Comparison of ENCODE assay signal across 33 cellular contexts in genomic region chr7:1188720-1189294, GRCh38. TPM values are rescaled to one million over a fixed set of nuclear protein-coding genes. Genes with fewer than 3 reads are reported as not detected.
"Had no signal": no experiment of that assay in that cellular context is flagged by ENCODE, and none has a peak within 500 bp of the region (broad histone marks: within the 10 kb centered on the region; RNA-seq: fewer than 3 reads in every experiment).

No MANE protein-coding gene starts in this region.

- H3K36me3 Mint-ChIP-seq: activated CD4-positive, alpha-beta memory T cell treated with anti-CD3 and anti-CD28 coated beads for 36 hours; activated naive CD8-positive, alpha-beta T cell treated with anti-CD3 and anti-CD28 coated beads for 36 hours; immature natural killer cell; naive thymus-derived CD8-positive, alpha-beta T cell had no signal

- H3K9me3 ChIP-seq: heart left ventricle, suprapubic skin, tibial artery, upper lobe of right lung had no signal

- FAIRE-seq: astrocyte, endothelial cell of umbilical vein, kidney, TTC549 had no signal

- H3K9me3 Mint-ChIP-seq: activated CD4-positive, alpha-beta memory T cell treated with anti-CD3 and anti-CD28 coated beads for 36 hours; activated naive CD4-positive, alpha-beta T cell treated with anti-CD3 and anti-CD28 coated beads for 36 hours; activated naive CD8-positive, alpha-beta T cell treated with anti-CD3 and anti-CD28 coated beads for 36 hours; immature natural killer cell; naive thymus-derived CD8-positive, alpha-beta T cell had no signal

- H3K4me3 ChIP-seq: heart left ventricle, suprapubic skin, tibial artery, upper lobe of right lung had no signal

- H3K36me3 ChIP-seq: brain microvascular endothelial cell, heart left ventricle, suprapubic skin, tibial artery, upper lobe of right lung had no signal

- H3K27ac Mint-ChIP-seq: activated CD4-positive, alpha-beta memory T cell treated with anti-CD3 and anti-CD28 coated beads for 36 hours; activated naive CD4-positive, alpha-beta T cell treated with anti-CD3 and anti-CD28 coated beads for 36 hours; activated naive CD8-positive, alpha-beta T cell treated with anti-CD3 and anti-CD28 coated beads for 36 hours; activated T-cell treated with anti-CD3 and anti-CD28 coated beads, Interleukin-2, amount 50 U/mL, for 72 hours; immature natural killer cell had no signal

- ATAC-seq: activated T-cell treated with anti-CD3 and anti-CD28 coated beads, Interleukin-2, amount 50 U/mL, for 72 hours; foreskin keratinocyte; heart left ventricle; left colon; naive thymus-derived CD8-positive, alpha-beta T cell; right cardiac atrium; upper lobe of right lung had no signal

- DNase-seq: activated CD4-positive, alpha-beta memory T cell treated with anti-CD3 and anti-CD28 coated beads for 36 hours; activated CD4-positive, alpha-beta T cell treated with anti-CD3 and anti-CD28 coated beads for 4 hours; activated effector memory CD4-positive, alpha-beta T cell treated with anti-CD3 and anti-CD28 coated beads, Interleukin-2, amount 50 U/mL, for 16 hours; activated naive CD4-positive, alpha-beta T cell treated with anti-CD3 and anti-CD28 coated beads for 36 hours; activated naive CD8-positive, alpha-beta T cell treated with anti-CD3 and anti-CD28 coated beads for 36 hours; activated T-cell treated with anti-CD3 and anti-CD28 coated beads, Interleukin-2, amount 50 U/mL, for 72 hours; amniotic stem cell; brain microvascular endothelial cell; foreskin keratinocyte; heart left ventricle; hypothalamus; immature natural killer cell; kidney; left colon; mammary epithelial cell; midbrain; naive thymus-derived CD8-positive, alpha-beta T cell; posterior cingulate gyrus; right cardiac atrium; stimulated activated CD4-positive, alpha-beta T cell treated with anti-CD3 and anti-CD28 coated beads, Interleukin-2, amount 100 ng/mL, for 48 hours; T-helper 9 cell; tibial artery; upper lobe of right lung had no signal

- H3K4me1 Mint-ChIP-seq: neural crest cell had no signal

- H3K27ac ChIP-seq: brain microvascular endothelial cell, foreskin keratinocyte, heart left ventricle, suprapubic skin, tibial artery, upper lobe of right lung, VCaP had no signal

- H3K4me1 ChIP-seq: foreskin keratinocyte, suprapubic skin, tibial artery, upper lobe of right lung had no signal

- H3K4me3 Mint-ChIP-seq: activated CD4-positive, alpha-beta memory T cell treated with anti-CD3 and anti-CD28 coated beads for 36 hours; activated naive CD4-positive, alpha-beta T cell treated with anti-CD3 and anti-CD28 coated beads for 36 hours; activated naive CD8-positive, alpha-beta T cell treated with anti-CD3 and anti-CD28 coated beads for 36 hours; activated T-cell treated with anti-CD3 and anti-CD28 coated beads, Interleukin-2, amount 50 U/mL, for 72 hours; immature natural killer cell; naive thymus-derived CD8-positive, alpha-beta T cell; neural crest cell had no signal

RNA-seq across cellular contexts. Expression of gene UNCX, which starts 43.9 kb away (rescaled TPM):
- total RNA-seq: activated CD4-positive, alpha-beta memory T cell treated with anti-CD3 and anti-CD28 coated beads for 36 hours; activated naive CD4-positive, alpha-beta T cell treated with anti-CD3 and anti-CD28 coated beads for 36 hours; activated naive CD8-positive, alpha-beta T cell treated with anti-CD3 and anti-CD28 coated beads for 36 hours; activated T-cell treated with anti-CD3 and anti-CD28 coated beads, Interleukin-2, amount 50 U/mL, for 72 hours; astrocyte; cardiac septum; endothelial cell of umbilical vein; foreskin keratinocyte; heart left ventricle; left colon; liver; mammary epithelial cell; naive thymus-derived CD8-positive, alpha-beta T cell; omental fat pad; right cardiac atrium; suprapubic skin; upper lobe of right lung had no signal
- polyA plus RNA-seq: endothelial cell of umbilical vein; esophagus; foreskin keratinocyte; heart left ventricle; immature natural killer cell; liver; mammary epithelial cell; naive thymus-derived CD8-positive, alpha-beta T cell; right cardiac atrium had no signal
